ENCODE assay signal across 12 cellular contexts in the genomic region with DNA sequence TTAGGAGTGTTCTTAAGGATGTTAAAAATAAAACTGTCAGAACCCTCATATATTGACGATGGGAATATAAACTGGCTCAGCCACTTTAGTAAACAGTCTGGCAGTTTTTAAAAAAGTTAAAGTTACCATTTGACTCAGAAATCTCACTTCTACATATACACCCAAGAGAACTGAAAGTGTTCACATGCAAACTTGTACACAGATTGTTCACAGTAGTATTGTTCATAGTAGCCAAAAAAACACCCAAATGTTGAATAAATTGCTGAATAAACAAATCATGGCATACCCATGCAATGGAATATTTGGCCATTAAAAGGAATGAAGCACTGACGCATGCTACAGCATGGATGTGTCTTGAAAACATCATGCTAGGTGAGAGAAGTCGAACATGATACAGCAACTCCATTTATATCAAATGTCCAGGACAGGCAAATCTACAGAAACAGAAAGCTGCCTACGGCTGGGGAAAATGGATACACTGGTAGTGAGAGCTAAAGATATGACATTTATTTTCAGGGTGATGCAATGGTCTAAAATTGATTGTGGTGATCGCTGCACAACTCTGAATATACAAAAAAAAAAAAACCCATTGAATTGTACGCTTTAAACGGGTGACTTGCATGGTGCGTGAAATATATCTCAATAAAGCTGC. TPM values are rescaled to one million over a fixed set of nuclear protein-coding genes. Genes with fewer than 3 reads are reported as not detected.
DNase-seq lines count a peak whose midpoint lies in the region; ATAC-seq and TF ChIP-seq lines count a peak whose summit lies in the region.
"Had no signal": no experiment of that assay in that cellular context is flagged by ENCODE, and none has a peak within 500 bp of the region (broad histone marks: within the 10 kb centered on the region; RNA-seq: fewer than 3 reads in every experiment).

No MANE protein-coding gene starts in this region.

- H3K27me3 Mint-ChIP-seq in Caco-2 (ENCODE audit: insufficient read depth, unreplicated experiment) = no peaks in the 10 kb centered on the region
- H3K27me3 Mint-ChIP-seq: CD8-positive, alpha-beta memory T cell; central memory CD8-positive, alpha-beta T cell had no signal

- H3K27me3 ChIP-seq in Caco-2 (replicated peaks; ENCODE audit: control insufficient read depth, insufficient read depth, low read length) = no peaks in the 10 kb centered on the region
- H3K27me3 ChIP-seq: pancreas had no signal

- H3K4me3 Mint-ChIP-seq in Caco-2 (ENCODE audit: unreplicated experiment) = no peak overlapping the region
- H3K4me3 Mint-ChIP-seq: CD8-positive, alpha-beta memory T cell; central memory CD8-positive, alpha-beta T cell had no signal

- CTCF ChIA-PET in Caco-2 (lab: Charles Lee) = interaction anchor here (0.7 to 1.6 kb wide), 13 partner anchors 19 to 338 kb away, joined by 3 to 32 read pairs (median 5); a partner anchor contains a TSS

- H3K4me1 ChIP-seq in Caco-2 = no peaks in the 10 kb centered on the region
- H3K4me1 ChIP-seq: pancreas had no signal

- intact Hi-C loops in Caco-2 (cut with micrococcal nuclease; ENCODE audit: unreplicated experiment) = loop anchor here (1.0 to 2.0 kb wide), 3 partner anchors 140 to 241 kb away; a partner anchor contains a TSS
- intact Hi-C loops in left ventricle myocardium superior (cut with micrococcal nuclease) = loop anchor here (5.0 kb wide), 1 partner anchor 140 kb away; a partner anchor contains a TSS

- POLR2A ChIA-PET in Caco-2 (lab: Charles Lee) = interaction anchor here (0.7 kb wide), 1 partner anchor 18 kb away, joined by 5 read pairs; no protein-coding TSS in a partner anchor

- no TSS peak for BruUV-seq in Caco-2 (replicated peaks; lab: Mats Ljungman, UMichigan)

- H3K27ac Mint-ChIP-seq in Caco-2 (ENCODE audit: unreplicated experiment) = peak overlapping the region; percentile 22

- 0 out of 2 replicates have a peak, but pooled peaks cover 4% of the 10 kb centered on the region for H3K9me3 ChIP-seq in Caco-2
- H3K9me3 ChIP-seq: pancreas had no signal

- H3K9me3 Mint-ChIP-seq in Caco-2 (ENCODE audit: unreplicated experiment) = no peaks in the 10 kb centered on the region
- H3K9me3 Mint-ChIP-seq: CD8-positive, alpha-beta memory T cell; central memory CD8-positive, alpha-beta T cell had no signal

- ATAC-seq in GM19043 (IDR thresholded peaks at IDR 0.05; ENCODE audit: low read depth, unreplicated experiment) = peak; percentile 84
- ATAC-seq in HG02870 (IDR thresholded peaks at IDR 0.05; ENCODE audit: unreplicated experiment) = peak; percentile 86
- no peak for ATAC-seq in left ventricle myocardium superior
- ATAC-seq: HCT116 had no signal

- H3K36me3 Mint-ChIP-seq in Caco-2 (ENCODE audit: insufficient read depth, unreplicated experiment) = peaks cover 64% of the 10 kb centered on the region

- peaks cover 11% of the 10 kb centered on the region for H3K4me1 Mint-ChIP-seq in Caco-2 (ENCODE audit: low read depth, unreplicated experiment)

- DNase-seq in Caco-2 (no peak), NCI-H748 (lab: John Stamatoyannopoulos, UW; ENCODE audit: unreplicated experiment) (no peak), germinal center (ENCODE audit: low spot score) (no peak), DMS153 (lab: John Stamatoyannopoulos, UW) (no peak), left ventricle myocardium superior (no peak)

- TF ChIP-seq CTCF in Caco-2 (IDR thresholded peaks at IDR 0.05; ENCODE audit: insufficient read depth in 1 of 2, low read depth in 1 of 2, low read length in 1 of 2, severe bottlenecking in 1 of 2, unreplicated experiment in 1 of 2) (no peak), VCaP (conservative IDR thresholded peaks at IDR 0.05) (no peak)

- no peak overlapping the region for H3K4me3 ChIP-seq in Caco-2 (ENCODE audit: low read depth, low read length)
- H3K4me3 ChIP-seq: pancreas had no signal

- peak overlapping the region; percentile 21; the same call in 1 of the 2 replicates for H3K27ac ChIP-seq in VCaP
- H3K27ac ChIP-seq: pancreas had no signal

- peaks cover 10% of the 10 kb centered on the region for H3K36me3 ChIP-seq in Caco-2 (ENCODE audit: control insufficient read depth, insufficient read depth, low read length)

RNA-seq across cellular contexts. Expression of a gene that starts 10.1 kb away (rescaled TPM):
- total RNA-seq in Caco-2 (2022) (2,026 and 2,057 TPM in 2 replicates), left ventricle myocardium superior (703 TPM)
